ENCODE assay signal across 23 cellular contexts in genomic region chr10:18684953-18685352, GRCh38. TPM values are rescaled to one million over a fixed set of nuclear protein-coding genes. Genes with fewer than 3 reads are reported as not detected.
DNase-seq lines count a peak whose midpoint lies in the region; ATAC-seq lines count a peak whose summit lies in the region.
"Had no signal": no experiment of that assay in that cellular context is flagged by ENCODE, and none has a peak within 500 bp of the region (broad histone marks: within the 10 kb centered on the region; RNA-seq: fewer than 3 reads in every experiment).

No MANE protein-coding gene starts in this region.

- no peaks in the 10 kb centered on the region for H3K27me3 ChIP-seq in mesenchymal stem cell (ENCODE audit: control insufficient read depth in 1 of 2, insufficient read depth in 1 of 2, low read length in 2 of 2)
- no peaks in the 10 kb centered on the region for H3K27me3 ChIP-seq in neuronal stem cell (ENCODE audit: control insufficient read depth in 3 of 3, insufficient read depth in 3 of 3, low read depth in 1 of 3, low read length in 3 of 3)

- no peak overlapping the region for H3K27ac ChIP-seq in mesenchymal stem cell (ENCODE audit: low read length, poor library complexity, severe bottlenecking)
- H3K27ac ChIP-seq in neuronal stem cell (replicated peaks; ENCODE audit: low read length): no peak overlapping the region

- H2AK5ac ChIP-seq in mesenchymal stem cell (ENCODE audit: low read length, severe bottlenecking) (no peak overlapping the region), neuronal stem cell (ENCODE audit: low read depth, low read length) (no peak overlapping the region)

- peaks cover 2% of the 10 kb centered on the region for H3K27me3 Mint-ChIP-seq in activated CD4-positive, alpha-beta memory T cell treated with anti-CD3 and anti-CD28 coated beads, Interleukin-2, amount 10 ng/mL, durations not matched to agents 7 days and 5 days
- no peaks in the 10 kb centered on the region for H3K27me3 Mint-ChIP-seq in activated CD4-positive, alpha-beta memory T cell treated with anti-CD3 and anti-CD28 coated beads for 36 hours
- peaks cover 2% of the 10 kb centered on the region for H3K27me3 Mint-ChIP-seq in activated naive CD8-positive, alpha-beta T cell treated with anti-CD3 and anti-CD28 coated beads, Interleukin-2, amount 10 ng/mL, durations not matched to agents 7 days and 5 days
- peaks cover 8% of the 10 kb centered on the region for H3K27me3 Mint-ChIP-seq in activated naive CD8-positive, alpha-beta T cell treated with anti-CD3 and anti-CD28 coated beads for 36 hours

- H2BK120ac ChIP-seq in mesenchymal stem cell (ENCODE audit: low read depth, low read length): no peak overlapping the region
- no peak overlapping the region for H2BK120ac ChIP-seq in neuronal stem cell (ENCODE audit: low read depth, low read length)

- H3K4me1 Mint-ChIP-seq in activated CD4-positive, alpha-beta memory T cell treated with anti-CD3 and anti-CD28 coated beads, Interleukin-2, amount 10 ng/mL, durations not matched to agents 7 days and 5 days: peaks cover 11% of the 10 kb centered on the region
- H3K4me1 Mint-ChIP-seq in activated CD4-positive, alpha-beta memory T cell treated with anti-CD3 and anti-CD28 coated beads for 36 hours (ENCODE audit: low read depth): peaks cover 6% of the 10 kb centered on the region
- peaks cover 11% of the 10 kb centered on the region for H3K4me1 Mint-ChIP-seq in activated naive CD8-positive, alpha-beta T cell treated with anti-CD3 and anti-CD28 coated beads, Interleukin-2, amount 10 ng/mL, durations not matched to agents 7 days and 5 days
- peaks cover 20% of the 10 kb centered on the region for H3K4me1 Mint-ChIP-seq in activated naive CD8-positive, alpha-beta T cell treated with anti-CD3 and anti-CD28 coated beads for 36 hours

- H3K18ac ChIP-seq in mesenchymal stem cell (ENCODE audit: low read depth in 1 of 2, low read length in 2 of 2): no peak overlapping the region
- H3K18ac ChIP-seq in neuronal stem cell (ENCODE audit: low read length): no peak overlapping the region

- peak overlapping the region; percentile 34 for H3K27ac Mint-ChIP-seq in activated CD4-positive, alpha-beta memory T cell treated with anti-CD3 and anti-CD28 coated beads, Interleukin-2, amount 10 ng/mL, durations not matched to agents 7 days and 5 days
- no peak overlapping the region for H3K27ac Mint-ChIP-seq in activated CD4-positive, alpha-beta memory T cell treated with anti-CD3 and anti-CD28 coated beads for 36 hours
- H3K27ac Mint-ChIP-seq in activated naive CD8-positive, alpha-beta T cell treated with anti-CD3 and anti-CD28 coated beads, Interleukin-2, amount 10 ng/mL, durations not matched to agents 7 days and 5 days: peak overlapping the region; percentile 16
- no peak overlapping the region for H3K27ac Mint-ChIP-seq in activated naive CD8-positive, alpha-beta T cell treated with anti-CD3 and anti-CD28 coated beads for 36 hours

- 70% methylated on average over 3 of the region's 3 CpGs for WGBS in mesenchymal stem cell
- WGBS in neuronal stem cell (ENCODE audit: extremely low coverage in 2 of 2, insufficient read length in 2 of 2, insufficient replicate concordance in 1 of 2), 2 donors: no CpG with 5 or more reads among the region's 3 CpGs

- DNase-seq in activated CD4-positive, alpha-beta memory T cell treated with anti-CD3 and anti-CD28 coated beads, Interleukin-2, amount 10 ng/mL, durations not matched to agents 7 days and 5 days: no peak
- no peak for DNase-seq in activated CD4-positive, alpha-beta memory T cell treated with anti-CD3 and anti-CD28 coated beads for 36 hours
- DNase-seq in activated naive CD8-positive, alpha-beta T cell treated with anti-CD3 and anti-CD28 coated beads, Interleukin-2, amount 10 ng/mL, durations not matched to agents 7 days and 5 days: no peak
- DNase-seq in activated naive CD8-positive, alpha-beta T cell treated with anti-CD3 and anti-CD28 coated beads for 36 hours: no peak
- DNase-seq in ELR (ENCODE audit: low read depth) (peak; percentile 27), mesenchymal stem cell (peak; percentile 2), neuronal stem cell (ENCODE audit: low spot score) (no peak), COLO829 (ENCODE audit: low spot score) (no peak)
- DNase-seq: 8988T, DMS53, EL, GF-D8, KBM-7, MV-4-11, NCI-H1105 treated with DMSO at 0.1 percent for 48 hours, NCI-H146, NCI-H1930, NCI-H2107, NCI-H446, NCI-H524 treated with DMSO at 0.1 percent for 48 hours, NCI-H774, PC-3, SK-N-SH had no signal

- CTCF ChIA-PET in activated CD4-positive, alpha-beta memory T cell treated with anti-CD3 and anti-CD28 coated beads, Interleukin-2, amount 10 ng/mL, durations not matched to agents 7 days and 5 days (lab: Charles Lee): interaction anchor here (1.2 kb wide), 1 partner anchor 17 kb away, joined by 4 read pairs; no protein-coding TSS in a partner anchor
- CTCF ChIA-PET in activated CD4-positive, alpha-beta memory T cell treated with anti-CD3 and anti-CD28 coated beads for 36 hours (lab: Charles Lee): no interaction called here

- H2BK15ac ChIP-seq in mesenchymal stem cell (ENCODE audit: low read depth, poor library complexity, severe bottlenecking) (no peak overlapping the region), neuronal stem cell (ENCODE audit: low read length) (no peak overlapping the region)

- H2BK5ac ChIP-seq in mesenchymal stem cell (ENCODE audit: low read depth, low read length, poor library complexity, severe bottlenecking) (no peak overlapping the region), neuronal stem cell (ENCODE audit: low read length) (no peak overlapping the region)

- H2AFZ ChIP-seq in mesenchymal stem cell (ENCODE audit: low read depth, low read length) (no peak overlapping the region), neuronal stem cell (ENCODE audit: low read length) (no peak overlapping the region)

- H3K9me3 ChIP-seq in mesenchymal stem cell (ENCODE audit: control insufficient read depth, low read length) (no peaks in the 10 kb centered on the region), neuronal stem cell (replicated peaks in 1 of 2; ENCODE audit: control insufficient read depth in 2 of 2, insufficient read depth in 1 of 2, low read depth in 1 of 2, low read length in 2 of 2) (no peaks in the 10 kb centered on the region)
- H3K9me3 ChIP-seq: SK-N-SH had no signal

- H3K4ac ChIP-seq in mesenchymal stem cell (ENCODE audit: low read depth in 1 of 2, low read length in 2 of 2) (no peak overlapping the region), neuronal stem cell (ENCODE audit: low read length) (no peak overlapping the region)

- no peak overlapping the region for H3K23ac ChIP-seq in mesenchymal stem cell (ENCODE audit: low read length in 2 of 2)
- no peak overlapping the region for H3K23ac ChIP-seq in neuronal stem cell (ENCODE audit: low read depth, low read length, poor library complexity)

- H3K4me3 ChIP-seq in mesenchymal stem cell (ENCODE audit: insufficient read depth in 1 of 2, low read depth in 1 of 2, low read length in 2 of 2): no peak overlapping the region
- no peak overlapping the region for H3K4me3 ChIP-seq in neuronal stem cell (ENCODE audit: low read length in 2 of 2)

- H3K4me3 Mint-ChIP-seq in activated CD4-positive, alpha-beta memory T cell treated with anti-CD3 and anti-CD28 coated beads, Interleukin-2, amount 10 ng/mL, durations not matched to agents 7 days and 5 days: no peak overlapping the region
- no peak overlapping the region for H3K4me3 Mint-ChIP-seq in activated CD4-positive, alpha-beta memory T cell treated with anti-CD3 and anti-CD28 coated beads for 36 hours
- H3K4me3 Mint-ChIP-seq in activated naive CD8-positive, alpha-beta T cell treated with anti-CD3 and anti-CD28 coated beads, Interleukin-2, amount 10 ng/mL, durations not matched to agents 7 days and 5 days: no peak overlapping the region
- H3K4me3 Mint-ChIP-seq in activated naive CD8-positive, alpha-beta T cell treated with anti-CD3 and anti-CD28 coated beads for 36 hours: no peak overlapping the region

- no peak overlapping the region for H3K14ac ChIP-seq in mesenchymal stem cell (ENCODE audit: low read length in 2 of 2)
- no peak overlapping the region for H3K14ac ChIP-seq in neuronal stem cell (ENCODE audit: low read length)

- H4K91ac ChIP-seq in mesenchymal stem cell (ENCODE audit: low read length): no peak overlapping the region
- H4K91ac ChIP-seq in neuronal stem cell (ENCODE audit: low read depth, low read length, poor library complexity): no peak overlapping the region

- H3K36me3 ChIP-seq in mesenchymal stem cell (ENCODE audit: control insufficient read depth in 1 of 2, insufficient read depth in 2 of 2, low read depth in 1 of 2, low read length in 2 of 2) (no peaks in the 10 kb centered on the region), neuronal stem cell (replicated peaks in 1 of 2; ENCODE audit: control insufficient read depth in 2 of 2, insufficient read depth in 2 of 2, low read length in 2 of 2) (peaks cover 0 to 30% of the 10 kb centered on the region in 2 donors)

- H3K9me3 Mint-ChIP-seq in activated CD4-positive, alpha-beta memory T cell treated with anti-CD3 and anti-CD28 coated beads, Interleukin-2, amount 10 ng/mL, durations not matched to agents 7 days and 5 days: no peaks in the 10 kb centered on the region
- no peaks in the 10 kb centered on the region for H3K9me3 Mint-ChIP-seq in activated CD4-positive, alpha-beta memory T cell treated with anti-CD3 and anti-CD28 coated beads for 36 hours
- H3K9me3 Mint-ChIP-seq in activated naive CD8-positive, alpha-beta T cell treated with anti-CD3 and anti-CD28 coated beads, Interleukin-2, amount 10 ng/mL, durations not matched to agents 7 days and 5 days: no peaks in the 10 kb centered on the region
- no peaks in the 10 kb centered on the region for H3K9me3 Mint-ChIP-seq in activated naive CD8-positive, alpha-beta T cell treated with anti-CD3 and anti-CD28 coated beads for 36 hours

- intact Hi-C loops in activated CD4-positive, alpha-beta memory T cell treated with anti-CD3 and anti-CD28 coated beads for 36 hours (cut with micrococcal nuclease): no loop called here

- H2BK12ac ChIP-seq in mesenchymal stem cell (ENCODE audit: low read length in 2 of 2) (no peak overlapping the region), neuronal stem cell (ENCODE audit: low read length) (no peak overlapping the region)

- POLR2A ChIA-PET in activated CD4-positive, alpha-beta memory T cell treated with anti-CD3 and anti-CD28 coated beads, Interleukin-2, amount 10 ng/mL, durations not matched to agents 7 days and 5 days (lab: Charles Lee): no interaction called here
- POLR2A ChIA-PET in activated CD4-positive, alpha-beta memory T cell treated with anti-CD3 and anti-CD28 coated beads for 36 hours (lab: Charles Lee): no interaction called here
- POLR2A ChIA-PET in activated naive CD8-positive, alpha-beta T cell treated with anti-CD3 and anti-CD28 coated beads, Interleukin-2, amount 10 ng/mL, durations not matched to agents 7 days and 5 days (lab: Charles Lee): no interaction called here

- H3K79me1 ChIP-seq in mesenchymal stem cell (replicated peaks; ENCODE audit: low read length, poor library complexity, severe bottlenecking) (no peaks in the 10 kb centered on the region), neuronal stem cell (ENCODE audit: low read depth, low read length) (no peaks in the 10 kb centered on the region)

- H3K4me1 ChIP-seq in mesenchymal stem cell (ENCODE audit: control insufficient read depth, insufficient read depth, low read depth, low read length): peaks cover 3% of the 10 kb centered on the region
- H3K4me1 ChIP-seq in neuronal stem cell (ENCODE audit: control insufficient read depth in 2 of 2, insufficient read depth in 1 of 2, low read depth in 1 of 2, low read length in 2 of 2): no peaks in the 10 kb centered on the region

- H3K36me3 Mint-ChIP-seq in activated CD4-positive, alpha-beta memory T cell treated with anti-CD3 and anti-CD28 coated beads, Interleukin-2, amount 10 ng/mL, durations not matched to agents 7 days and 5 days (ENCODE audit: low read depth): peaks cover 19% of the 10 kb centered on the region
- H3K36me3 Mint-ChIP-seq in activated CD4-positive, alpha-beta memory T cell treated with anti-CD3 and anti-CD28 coated beads for 36 hours: peaks cover 16% of the 10 kb centered on the region
- H3K36me3 Mint-ChIP-seq in activated naive CD8-positive, alpha-beta T cell treated with anti-CD3 and anti-CD28 coated beads, Interleukin-2, amount 10 ng/mL, durations not matched to agents 7 days and 5 days: peaks cover 6% of the 10 kb centered on the region
- peaks cover 21% of the 10 kb centered on the region for H3K36me3 Mint-ChIP-seq in activated naive CD8-positive, alpha-beta T cell treated with anti-CD3 and anti-CD28 coated beads for 36 hours

- H3K4me2 ChIP-seq in mesenchymal stem cell (ENCODE audit: low read length, poor library complexity, severe bottlenecking): no peak overlapping the region
- H3K4me2 ChIP-seq in neuronal stem cell (ENCODE audit: insufficient read depth, low read length, poor library complexity, severe bottlenecking): no peak overlapping the region
- H3K4me2 ChIP-seq: SK-N-SH had no signal

- ATAC-seq in activated naive CD8-positive, alpha-beta T cell treated with anti-CD3 and anti-CD28 coated beads, Interleukin-2, amount 10 ng/mL, durations not matched to agents 7 days and 5 days (ENCODE audit: low read depth): no peak
- ATAC-seq: PC-3 had no signal

- H4K8ac ChIP-seq in mesenchymal stem cell (ENCODE audit: low read length): no peak overlapping the region
- no peak overlapping the region for H4K8ac ChIP-seq in neuronal stem cell (ENCODE audit: low read depth, low read length)

- H3K9ac ChIP-seq in mesenchymal stem cell (ENCODE audit: low read length): no peak overlapping the region
- H3K9ac ChIP-seq in neuronal stem cell (ENCODE audit: low read depth, low read length, poor library complexity): no peak overlapping the region
- H3K9ac ChIP-seq: SK-N-SH had no signal

RNA-seq across cellular contexts. Expression of gene ARL5B, which starts 25.7 kb away (rescaled TPM):
- total RNA-seq in activated CD4-positive, alpha-beta memory T cell treated with anti-CD3 and anti-CD28 coated beads, Interleukin-2, amount 10 ng/mL, durations not matched to agents 7 days and 5 days: 10 to 100 TPM; 19.3 to 20.4 TPM
- total RNA-seq in activated CD4-positive, alpha-beta memory T cell treated with anti-CD3 and anti-CD28 coated beads for 36 hours: 10 to 100 TPM; 16.2 to 16.3 TPM
- total RNA-seq in activated naive CD8-positive, alpha-beta T cell treated with anti-CD3 and anti-CD28 coated beads, Interleukin-2, amount 10 ng/mL, durations not matched to agents 7 days and 5 days: 10 to 100 TPM; 10.8 to 11.8 TPM
- 10 to 100 TPM; 12.9 TPM for total RNA-seq in activated naive CD8-positive, alpha-beta T cell treated with anti-CD3 and anti-CD28 coated beads for 36 hours
- 16.9 TPM for polyA plus RNA-seq in mesenchymal stem cell (2013, experiment 1 of 2)
- polyA plus RNA-seq in mesenchymal stem cell (2013, experiment 2 of 2): 17.3 TPM
- polyA plus RNA-seq in neuronal stem cell (2013, experiment 1 of 2): 38.8 TPM
- 39.7 TPM for polyA plus RNA-seq in neuronal stem cell (2013, experiment 2 of 2)

RNA-seq across cellular contexts. Expression of gene NSUN6, which starts 33.6 kb away (rescaled TPM):
- 10 to 100 TPM; 31.0 to 35.0 TPM for total RNA-seq in activated CD4-positive, alpha-beta memory T cell treated with anti-CD3 and anti-CD28 coated beads, Interleukin-2, amount 10 ng/mL, durations not matched to agents 7 days and 5 days
- 10 to 100 TPM; 12.6 to 15.0 TPM for total RNA-seq in activated CD4-positive, alpha-beta memory T cell treated with anti-CD3 and anti-CD28 coated beads for 36 hours
- 10 to 100 TPM; 23.2 to 26.5 TPM for total RNA-seq in activated naive CD8-positive, alpha-beta T cell treated with anti-CD3 and anti-CD28 coated beads, Interleukin-2, amount 10 ng/mL, durations not matched to agents 7 days and 5 days
- 10 to 100 TPM; 13.0 to 15.5 TPM for total RNA-seq in activated naive CD8-positive, alpha-beta T cell treated with anti-CD3 and anti-CD28 coated beads for 36 hours
- 3.4 TPM for polyA plus RNA-seq in mesenchymal stem cell (2013, experiment 1 of 2)
- polyA plus RNA-seq in mesenchymal stem cell (2013, experiment 2 of 2): 3.3 TPM
- 15.5 TPM for polyA plus RNA-seq in neuronal stem cell (2013, experiment 1 of 2)
- polyA plus RNA-seq in neuronal stem cell (2013, experiment 2 of 2): 16.1 TPM

Comparison
In these comparisons a context has a peak if more than half of its experiments do, and no peak if none do; other contexts are left out.
1. H3K27ac Mint-ChIP-seq: peak in activated CD4-positive, alpha-beta memory T cell treated with anti-CD3 and anti-CD28 coated beads, Interleukin-2, amount 10 ng/mL, durations not matched to agents 7 days and 5 days (single experiment) and activated naive CD8-positive, alpha-beta T cell treated with anti-CD3 and anti-CD28 coated beads, Interleukin-2, amount 10 ng/mL, durations not matched to agents 7 days and 5 days (single experiment); none in activated CD4-positive, alpha-beta memory T cell treated with anti-CD3 and anti-CD28 coated beads for 36 hours (single experiment) and activated naive CD8-positive, alpha-beta T cell treated with anti-CD3 and anti-CD28 coated beads for 36 hours (single experiment).
2. DNase-seq: peak in ELR (single experiment) and mesenchymal stem cell (single experiment); none in activated CD4-positive, alpha-beta memory T cell treated with anti-CD3 and anti-CD28 coated beads, Interleukin-2, amount 10 ng/mL, durations not matched to agents 7 days and 5 days (single experiment), activated CD4-positive, alpha-beta memory T cell treated with anti-CD3 and anti-CD28 coated beads for 36 hours (single experiment), activated naive CD8-positive, alpha-beta T cell treated with anti-CD3 and anti-CD28 coated beads, Interleukin-2, amount 10 ng/mL, durations not matched to agents 7 days and 5 days (single experiment), activated naive CD8-positive, alpha-beta T cell treated with anti-CD3 and anti-CD28 coated beads for 36 hours (single experiment), neuronal stem cell (single experiment) and COLO829 (single experiment).